Comparison of ENCODE assay signal across 21 cellular contexts in the genomic region with DNA sequence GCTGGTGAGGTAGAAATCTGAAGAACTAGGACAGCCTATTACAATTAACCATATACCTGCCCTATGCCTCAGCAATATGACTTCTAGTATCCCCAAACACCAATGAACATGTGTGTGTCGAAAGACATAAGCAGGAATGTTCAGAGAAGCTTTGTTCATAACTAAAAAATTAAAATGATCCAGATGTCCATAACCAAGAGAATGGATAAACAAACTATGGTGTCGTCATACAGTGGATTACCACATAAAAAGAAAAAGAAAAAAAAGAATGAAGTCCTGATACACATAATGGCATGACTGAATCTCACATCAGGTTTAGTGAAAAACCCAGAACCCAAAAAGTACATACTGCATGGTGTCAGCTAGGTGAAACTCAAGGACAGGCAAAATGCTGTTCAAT.
DNase-seq lines count a peak whose midpoint lies in the region; ATAC-seq, FAIRE-seq and TF ChIP-seq lines count a peak whose summit lies in the region.
"Had no signal": no experiment of that assay in that cellular context is flagged by ENCODE, and none has a peak within 500 bp of the region (broad histone marks: within the 10 kb centered on the region; RNA-seq: fewer than 3 reads in every experiment).

No MANE protein-coding gene starts in this region.

- POLR2A ChIA-PET in CD4-positive, alpha-beta memory T cell (lab: Charles Lee; ENCODE audit: partially characterized antibody): no interaction called here

- no peaks in the 10 kb centered on the region for H3K27me3 Mint-ChIP-seq in activated T-cell treated with anti-CD3 and anti-CD28 coated beads, Interleukin-2, amount 50 U/mL, for 24 hours
- no peaks in the 10 kb centered on the region for H3K27me3 Mint-ChIP-seq in CD4-positive, alpha-beta memory T cell
- H3K27me3 Mint-ChIP-seq: CD8-positive, alpha-beta memory T cell had no signal

- no peak for FAIRE-seq in bronchial epithelial cell (lab: Jason Lieb, UNC)
- FAIRE-seq: A549, GM12878, GM18507 had no signal

- no peaks in the 10 kb centered on the region for H3K4me1 Mint-ChIP-seq in activated T-cell treated with anti-CD3 and anti-CD28 coated beads, Interleukin-2, amount 50 U/mL, for 24 hours (ENCODE audit: low read depth)
- no peaks in the 10 kb centered on the region for H3K4me1 Mint-ChIP-seq in CD4-positive, alpha-beta memory T cell
- H3K4me1 Mint-ChIP-seq: CD8-positive, alpha-beta memory T cell had no signal

- ATAC-seq in Right ventricle myocardium superior (ENCODE audit: poor library complexity) (no peak), HG03354 (IDR thresholded peaks at IDR 0.05; ENCODE audit: poor library complexity, severe bottlenecking, unreplicated experiment) (no peak)
- ATAC-seq: A549, GM12878 had no signal

- peaks cover 8% of the 10 kb centered on the region for H3K36me3 ChIP-seq in bronchial epithelial cell (ENCODE audit: control insufficient read depth, insufficient read depth, low read length)
- H3K36me3 ChIP-seq in CD4-positive, alpha-beta memory T cell (ENCODE audit: insufficient read depth, low read length): peaks cover 45% of the 10 kb centered on the region

- H3K4me1 ChIP-seq in CD4-positive, alpha-beta memory T cell (ENCODE audit: insufficient read depth, low read length): no peaks in the 10 kb centered on the region
- H3K4me1 ChIP-seq: A549, BE2C had no signal

- DNase-seq in AG09319 (ENCODE audit: extremely low read depth, low read depth): peak; percentile 44
- DNase-seq in HCEC 1CT: peak; percentile 82
- peak; percentile 47 for DNase-seq in bronchial epithelial cell (ENCODE audit: low read depth)
- DNase-seq in fibroblast of pulmonary artery (ENCODE audit: low read depth): peak; percentile 18
- DNase-seq in activated T-cell treated with anti-CD3 and anti-CD28 coated beads, Interleukin-2, amount 50 U/mL, for 24 hours: no peak
- DNase-seq in CD4-positive, alpha-beta memory T cell: no peak
- no peak for DNase-seq in Right ventricle myocardium superior
- DNase-seq: BE2C; CD8-positive, alpha-beta memory T cell; KG1; MG63; NCI-H1092 treated with DMSO at 0.1 percent for 48 hours; NCI-H187 treated with DMSO at 0.1 percent for 48 hours; NCI-H2171; NCI-H446 treated with DMSO at 0.1 percent for 48 hours; NCI-H774; SHP77 treated with DMSO at 0.1 percent for 48 hours had no signal

- H3K27ac ChIP-seq in CD4-positive, alpha-beta memory T cell (ENCODE audit: low read depth, low read length): no peak overlapping the region
- H3K27ac ChIP-seq: A549 had no signal

- no peak for TF ChIP-seq CTCF in AG09319 (IDR thresholded peaks at IDR 0.05; ENCODE audit: low read depth, low read length)
- no peak for TF ChIP-seq CTCF in bronchial epithelial cell (IDR thresholded peaks at IDR 0.05; ENCODE audit: insufficient read depth, low read length, severe bottlenecking)
- no peak for TF ChIP-seq CTCF in fibroblast of pulmonary artery (IDR thresholded peaks at IDR 0.05; ENCODE audit: low read length, missing control alignments)

- H3K27me3 ChIP-seq in bronchial epithelial cell (ENCODE audit: control insufficient read depth, insufficient read depth, low read length): no peaks in the 10 kb centered on the region
- no peaks in the 10 kb centered on the region for H3K27me3 ChIP-seq in CD4-positive, alpha-beta memory T cell (ENCODE audit: insufficient read depth, low read length)
- H3K27me3 ChIP-seq: BE2C, MG63 had no signal

- H3K9me3 Mint-ChIP-seq in activated T-cell treated with anti-CD3 and anti-CD28 coated beads, Interleukin-2, amount 50 U/mL, for 24 hours: no peaks in the 10 kb centered on the region
- H3K9me3 Mint-ChIP-seq in CD4-positive, alpha-beta memory T cell: no peaks in the 10 kb centered on the region
- H3K9me3 Mint-ChIP-seq: CD8-positive, alpha-beta memory T cell had no signal

- H3K9me3 ChIP-seq in CD4-positive, alpha-beta memory T cell (ENCODE audit: control insufficient read depth in 1 of 2, low read length in 2 of 2): no peaks in the 10 kb centered on the region
- H3K9me3 ChIP-seq: A549, BE2C, MG63 had no signal

- intact Hi-C loops in CD4-positive, alpha-beta memory T cell (cut with micrococcal nuclease): no loop called here
- intact Hi-C loops in Right ventricle myocardium superior (cut with DNase I): no loop called here

- H3K36me3 Mint-ChIP-seq in activated T-cell treated with anti-CD3 and anti-CD28 coated beads, Interleukin-2, amount 50 U/mL, for 24 hours (ENCODE audit: low read depth): peaks cover 93% of the 10 kb centered on the region
- peaks cover 63 to 72% of the 10 kb centered on the region in 2 donors for H3K36me3 Mint-ChIP-seq in CD4-positive, alpha-beta memory T cell

- H3K4me3 ChIP-seq in bronchial epithelial cell (ENCODE audit: low read depth, low read length) (no peak overlapping the region), fibroblast of pulmonary artery (replicated peaks; ENCODE audit: low read depth, low read length) (no peak overlapping the region)
- H3K4me3 ChIP-seq in CD4-positive, alpha-beta memory T cell (ENCODE audit: low read length in 2 of 2): no peak overlapping the region
- H3K4me3 ChIP-seq: A549, GM12878, MG63 had no signal

- no peak overlapping the region for H3K4me3 Mint-ChIP-seq in activated T-cell treated with anti-CD3 and anti-CD28 coated beads, Interleukin-2, amount 50 U/mL, for 24 hours
- H3K4me3 Mint-ChIP-seq in CD4-positive, alpha-beta memory T cell: no peak overlapping the region
- H3K4me3 Mint-ChIP-seq: CD8-positive, alpha-beta memory T cell had no signal

- no peak overlapping the region for H3K27ac Mint-ChIP-seq in activated T-cell treated with anti-CD3 and anti-CD28 coated beads, Interleukin-2, amount 50 U/mL, for 24 hours
- H3K27ac Mint-ChIP-seq in CD4-positive, alpha-beta memory T cell: peak overlapping the region in 1 of 7 donors; percentile 57
- H3K27ac Mint-ChIP-seq: CD8-positive, alpha-beta memory T cell had no signal

- CTCF ChIA-PET in CD4-positive, alpha-beta memory T cell (lab: Charles Lee; ENCODE audit: partially characterized antibody): no interaction called here

Comparison
In these comparisons a context has a peak if more than half of its experiments do, and no peak if none do; other contexts are left out.
1. DNase-seq: peak in AG09319 (single experiment), HCEC 1CT (single experiment), bronchial epithelial cell (single experiment) and fibroblast of pulmonary artery (single experiment); none in activated T-cell treated with anti-CD3 and anti-CD28 coated beads, Interleukin-2, amount 50 U/mL, for 24 hours (single experiment), CD4-positive, alpha-beta memory T cell (0 of 5) and Right ventricle myocardium superior (single experiment).